Comparison of ENCODE assay signal across 22 cellular contexts in genomic region chr9:110432253-110432652, GRCh38.
DNase-seq lines count a peak whose midpoint lies in the region; ATAC-seq and TF ChIP-seq lines count a peak whose summit lies in the region.
"Had no signal": no experiment of that assay in that cellular context is flagged by ENCODE, and none has a peak within 500 bp of the region (broad histone marks: within the 10 kb centered on the region; RNA-seq: fewer than 3 reads in every experiment).

No MANE protein-coding gene starts in this region.

- H3K36me3 ChIP-seq in brain microvascular endothelial cell (replicated peaks) = no peaks in the 10 kb centered on the region
- H3K36me3 ChIP-seq: BLaER1, SJCRH30 had no signal

- H3K4me3 ChIP-seq in brain microvascular endothelial cell (ENCODE audit: low read depth, low read length) = no peak overlapping the region
- no peak overlapping the region for H3K4me3 ChIP-seq in fibroblast of villous mesenchyme (ENCODE audit: low read depth, low read length)
- H3K4me3 ChIP-seq: BLaER1, SJCRH30, stomach had no signal

- no peaks in the 10 kb centered on the region for H3K27me3 ChIP-seq in brain microvascular endothelial cell (replicated peaks)
- H3K27me3 ChIP-seq: BLaER1, SJCRH30, stomach had no signal

- no peak overlapping the region for H3K27ac ChIP-seq in brain microvascular endothelial cell
- peak overlapping the region; percentile 58 for H3K27ac ChIP-seq in temporal lobe (ENCODE audit: low read depth, low read length)
- H3K27ac ChIP-seq: BLaER1, foreskin keratinocyte, SJCRH30, stomach had no signal

- peak; percentile 45 for DNase-seq in M059J (ENCODE audit: low read depth)
- DNase-seq in brain microvascular endothelial cell = peak; percentile 72
- peak; percentile 37 for DNase-seq in fibroblast of villous mesenchyme (ENCODE audit: low read depth)
- DNase-seq in NCI-H1417 (lab: John Stamatoyannopoulos, UW) = no peak
- no peak for DNase-seq in ureter (ENCODE audit: low spot score)
- DNase-seq in T-helper 1 cell = no peak
- DNase-seq: activated CD4-positive, alpha-beta memory T cell treated with anti-CD3 and anti-CD28 coated beads, Interleukin-2, amount 10 ng/mL, durations not matched to agents 7 days and 5 days; activated naive CD4-positive, alpha-beta T cell; Calu3; endodermal cell; foreskin keratinocyte; hippocampal formation; NCI-H2029; NCI-H510A; retina; SJCRH30; stimulated activated CD4-positive, alpha-beta T cell treated with anti-CD3 and anti-CD28 coated beads, Interleukin-4, amount 100 ng/mL, for 4 hours; stomach had no signal

- no peak for ATAC-seq in HG03108 (IDR thresholded peaks at IDR 0.05; ENCODE audit: unreplicated experiment)
- ATAC-seq: foreskin keratinocyte, Panc1 had no signal

- no peak for TF ChIP-seq CTCF in brain microvascular endothelial cell (IDR thresholded peaks at IDR 0.05; ENCODE audit: low read depth, low read length, missing control alignments)
- TF ChIP-seq CTCF in fibroblast of villous mesenchyme (IDR thresholded peaks at IDR 0.05; ENCODE audit: insufficient read depth, low read depth, low read length) = no peak

- in situ Hi-C loops in brain microvascular endothelial cell (cut with HindIII; ENCODE audit: low pct_ligation_motif_present, low sequenced_read_pairs) = no loop called here

Comparison
In these comparisons a context has a peak if more than half of its experiments do, and no peak if none do; other contexts are left out.
1. DNase-seq: peak in M059J (single experiment), brain microvascular endothelial cell (single experiment) and fibroblast of villous mesenchyme (single experiment); none in NCI-H1417 (0 of 3), ureter (single experiment) and T-helper 1 cell (0 of 5).